11 cellular contexts compared by ENCODE assay signal in the genomic region with DNA sequence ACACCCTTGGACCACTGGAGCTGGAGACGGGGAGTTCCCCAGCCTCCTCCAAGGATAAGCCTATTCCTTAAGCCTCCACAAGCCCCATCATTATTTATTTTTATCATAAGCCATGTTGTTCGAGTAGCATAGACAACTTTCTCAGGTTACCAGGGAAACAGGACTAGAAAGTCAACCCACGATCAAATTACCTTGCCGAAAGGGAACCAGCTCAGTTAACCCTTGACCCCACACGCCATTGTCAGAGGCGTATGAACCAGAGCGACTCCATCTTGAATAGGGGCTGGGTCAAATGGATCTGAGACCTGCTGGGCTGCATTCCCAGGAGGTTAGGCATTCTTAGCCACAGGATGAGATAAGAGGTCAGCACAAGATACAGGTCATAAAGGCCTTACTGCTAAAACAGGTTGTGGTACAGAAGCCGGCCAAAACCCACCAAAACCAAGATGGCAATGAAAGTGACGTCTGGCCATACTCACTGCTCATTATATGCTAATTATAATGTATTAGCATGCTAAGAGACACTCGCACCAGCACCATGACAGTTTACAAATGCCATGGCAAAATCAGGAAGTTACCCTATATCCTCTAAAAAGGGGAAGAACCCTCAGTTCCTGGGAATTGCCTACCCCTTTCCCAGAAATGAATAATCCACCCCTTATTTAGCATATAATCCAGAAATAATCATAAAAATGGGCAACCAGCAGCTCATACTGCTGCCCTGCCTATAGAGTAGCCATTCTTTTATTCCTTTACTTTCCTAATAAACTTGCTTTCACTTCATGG. TPM values are rescaled to one million over a fixed set of nuclear protein-coding genes. Genes with fewer than 3 reads are reported as not detected.
DNase-seq lines count a peak whose midpoint lies in the region; ATAC-seq and TF ChIP-seq lines count a peak whose summit lies in the region.
"Had no signal": no experiment of that assay in that cellular context is flagged by ENCODE, and none has a peak within 500 bp of the region (broad histone marks: within the 10 kb centered on the region; RNA-seq: fewer than 3 reads in every experiment).

No MANE protein-coding gene starts in this region.

- peaks cover 10% of the 10 kb centered on the region for H3K36me3 Mint-ChIP-seq in T-helper 2 cell treated with Interferon-gamma antibody and Interleukin-4, amounts not matched to agents 5 μg/mL and 100 μg/mL, for 36 hours (ENCODE audit: low read depth)

- H4K20me1 ChIP-seq in fibroblast of lung (ENCODE audit: control insufficient read depth, extremely low read depth, insufficient read depth, low read length) = no peaks in the 10 kb centered on the region

- H2AFZ ChIP-seq in fibroblast of lung (ENCODE audit: low read length) = no peak overlapping the region

- no peak overlapping the region for H3K4me3 Mint-ChIP-seq in T-helper 2 cell treated with Interferon-gamma antibody and Interleukin-4, amounts not matched to agents 5 μg/mL and 100 μg/mL, for 36 hours

- H3K27ac ChIP-seq in C4-2B = peak overlapping the region; percentile 91
- peak overlapping the region; percentile 93 for H3K27ac ChIP-seq in fibroblast of lung (ENCODE audit: insufficient read depth, low read length)

- H3K27me3 Mint-ChIP-seq in T-helper 2 cell treated with Interferon-gamma antibody and Interleukin-4, amounts not matched to agents 5 μg/mL and 100 μg/mL, for 36 hours (ENCODE audit: low read depth) = no peaks in the 10 kb centered on the region

- DNase-seq in fibroblast of lung (ENCODE audit: low read depth in 2 of 2) = no peak
- DNase-seq in posterior vena cava (ENCODE audit: low spot score) = peak; percentile 10
- no peak for DNase-seq in stimulated activated naive CD4-positive, alpha-beta T cell treated with Interleukin-2 at 50 U/mL for 16 hours (lab: John Stamatoyannopoulos, UW)
- no peak for DNase-seq in LoVo (ENCODE audit: low spot score)
- no peak for DNase-seq in T-helper 2 cell treated with Interferon-gamma antibody and Interleukin-4, amounts not matched to agents 5 μg/mL and 100 μg/mL, for 36 hours (ENCODE audit: low spot score)
- DNase-seq: COR-L47; NCI-H1417 treated with DMSO at 0.1 percent for 48 hours; stimulated activated naive CD8-positive, alpha-beta T cell treated with anti-CD3 and anti-CD28 coated beads, Interleukin-15, Interleukin-2, amounts not matched to agents 100 U/mL and 50 U/mL, for 24 hours had no signal

- no peaks in the 10 kb centered on the region for H3K36me3 ChIP-seq in fibroblast of lung (ENCODE audit: control insufficient read depth, insufficient read depth, low read length)

- peak overlapping the region; percentile 48 for H3K9ac ChIP-seq in fibroblast of lung (ENCODE audit: insufficient read depth, low read length)

- intact Hi-C loops in posterior vena cava (cut with DNase I) = no loop called here

- H3K79me2 ChIP-seq in fibroblast of lung (ENCODE audit: control insufficient read depth, insufficient read depth, low read length) = peaks cover 83% of the 10 kb centered on the region

- H3K4me1 Mint-ChIP-seq in T-helper 2 cell treated with Interferon-gamma antibody and Interleukin-4, amounts not matched to agents 5 μg/mL and 100 μg/mL, for 36 hours (ENCODE audit: low read depth) = peaks cover 30% of the 10 kb centered on the region

- H3K4me1 ChIP-seq in fibroblast of lung (ENCODE audit: control insufficient read depth, extremely low read depth, insufficient read depth, low read length) = peaks cover 46% of the 10 kb centered on the region

- no peak overlapping the region for H3K27ac Mint-ChIP-seq in T-helper 2 cell treated with Interferon-gamma antibody and Interleukin-4, amounts not matched to agents 5 μg/mL and 100 μg/mL, for 36 hours

- H3K4me2 ChIP-seq in fibroblast of lung (ENCODE audit: extremely low read depth, insufficient read depth, low read length) = peak overlapping the region; percentile 74

- H3K9me3 Mint-ChIP-seq in T-helper 2 cell treated with Interferon-gamma antibody and Interleukin-4, amounts not matched to agents 5 μg/mL and 100 μg/mL, for 36 hours = peaks cover 3% of the 10 kb centered on the region

- ATAC-seq in SK-N-SH treated with all-trans-retinoic acid at 6 μM for 48 hours (no peak), GM21619 (IDR thresholded peaks at IDR 0.05; ENCODE audit: unreplicated experiment) (no peak)

- TF ChIP-seq CTCF in C4-2B (conservative IDR thresholded peaks at IDR 0.05) = no peak
- no peak for TF ChIP-seq CTCF in fibroblast of lung (conservative IDR thresholded peaks at IDR 0.05 in 1 of 2, IDR thresholded peaks at IDR 0.05 in 1 of 2; ENCODE audit: low read depth in 1 of 2, low read length in 2 of 2)

- no peaks in the 10 kb centered on the region for H3K9me3 ChIP-seq in fibroblast of lung (ENCODE audit: control insufficient read depth, insufficient read depth, low read depth, low read length)

- no peaks in the 10 kb centered on the region for H3K27me3 ChIP-seq in fibroblast of lung (ENCODE audit: control insufficient read depth, insufficient read depth, low read length)

- H3K4me3 ChIP-seq in fibroblast of lung (replicated peaks in 1 of 4; ENCODE audit: control extremely low read depth in 1 of 4, insufficient read depth in 1 of 4, low read depth in 3 of 4, low read length in 4 of 4) = peak overlapping the region in 2 of 4 experiments; percentile 8 to 27

TF ChIP-seq in SK-N-SH treated with all-trans-retinoic acid at 6 μM for 48 hours, 23 proteins besides CTCF, POLR2A, EP300 and RAD21:
- TF ChIP-seq ZFP3 (CRISPR knock-in tag; IDR thresholded peaks at IDR 0.05) = peak; percentile 70; the same call in 1 of the 2 replicates
- peak; percentile 93 for TF ChIP-seq CSDC2 (CRISPR knock-in tag; IDR thresholded peaks at IDR 0.05)
- no peak for TF ChIP-seq ZNF565 (CRISPR knock-in tag; conservative IDR thresholded peaks at IDR 0.05; ENCODE audit: low read depth)
- TF ChIP-seq CSRNP3 (CRISPR knock-in tag; IDR thresholded peaks at IDR 0.05) = no peak
- peak; percentile 84; the same call in 1 of the 2 replicates for TF ChIP-seq SNAI2 (CRISPR knock-in tag; IDR thresholded peaks at IDR 0.05)
- no peak for TF ChIP-seq ZFP30 (CRISPR knock-in tag; IDR thresholded peaks at IDR 0.05)
- no peak for TF ChIP-seq RARB (CRISPR knock-in tag; IDR thresholded peaks at IDR 0.05)

RNA-seq across cellular contexts. Expression of gene SYNJ2, which starts 22.4 kb away (rescaled TPM):
- 43.4 and 57.3 TPM in 2 replicates for total RNA-seq in fibroblast of lung
- 23.5 and 41.3 TPM in 2 replicates for polyA plus RNA-seq in fibroblast of lung
- polyA plus RNA-seq in fibroblast of lung (2012) = 18.1 and 31.8 TPM in 2 replicates
- polyA minus RNA-seq in fibroblast of lung (ENCODE audit: low replicate concordance) = 51.7 and 102 TPM in 2 replicates
- total RNA-seq in posterior vena cava = 10 to 100 TPM; 19.6 to 30.4 TPM
